In the genomic region with DNA sequence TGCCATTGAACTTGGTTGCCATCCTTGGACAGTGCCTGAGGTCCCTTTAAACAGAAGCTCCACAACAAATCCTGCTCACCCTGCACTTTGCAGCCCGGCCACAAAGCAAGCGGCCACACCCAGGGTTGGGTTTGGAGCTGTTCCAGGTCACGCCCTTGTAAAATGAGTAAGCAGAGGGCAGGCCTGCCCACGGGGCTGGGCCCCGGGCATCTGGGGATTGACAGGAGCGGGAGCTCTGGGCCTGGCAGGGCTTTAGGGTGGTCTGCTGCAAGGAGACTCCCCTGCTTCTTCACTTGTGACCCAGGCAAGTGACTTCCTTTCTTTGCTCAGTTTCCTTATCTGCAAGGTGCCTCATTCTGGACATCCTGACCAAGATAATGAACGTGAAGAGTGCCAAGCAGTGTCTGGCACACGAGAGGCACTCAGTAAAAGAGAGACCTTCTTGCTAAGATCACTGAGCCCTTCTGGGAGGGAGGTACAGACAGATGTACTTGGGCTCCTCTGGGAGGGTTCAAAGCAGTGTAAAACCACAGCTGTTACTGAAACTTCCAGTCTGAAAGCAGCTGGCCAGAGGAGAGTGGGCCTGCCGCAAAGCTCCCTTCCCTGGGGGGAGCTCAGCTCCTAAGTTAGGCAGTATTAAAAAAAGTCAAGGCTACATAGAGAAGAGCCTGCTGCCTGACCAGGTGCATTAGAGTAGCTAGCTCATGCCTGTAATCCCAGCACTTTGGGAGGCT, we compare ENCODE assay signal across 8 cellular contexts. TPM values are rescaled to one million over a fixed set of nuclear protein-coding genes. Genes with fewer than 3 reads are reported as not detected.
DNase-seq lines count a peak whose midpoint lies in the region; ATAC-seq and TF ChIP-seq lines count a peak whose summit lies in the region.

No MANE protein-coding gene starts in this region.

- H3K9me3 Mint-ChIP-seq in activated T-cell treated with anti-CD3 and anti-CD28 coated beads, Interleukin-2, amount 50 U/mL, for 24 hours = no peaks in the 10 kb centered on the region

- H3K27ac ChIP-seq in gastrocnemius medialis = peak overlapping the region; percentile 31 to 73 (median 48)

- H3K4me3 ChIP-seq in foreskin fibroblast (ENCODE audit: low read depth in 1 of 2, low read length in 2 of 2) = peak overlapping the region in 1 of 2 donors; percentile 32
- peak overlapping the region in 1 of 4 donors; percentile 28 for H3K4me3 ChIP-seq in gastrocnemius medialis

- no peaks in the 10 kb centered on the region for H3K27me3 Mint-ChIP-seq in activated T-cell treated with anti-CD3 and anti-CD28 coated beads, Interleukin-2, amount 50 U/mL, for 24 hours

- DNase-seq in AML-193 (lab: John Stamatoyannopoulos, UW) = peak; percentile 77 to 79
- peak; percentile 66 for DNase-seq in GM19238 (ENCODE audit: insufficient read length, low spot score)
- peak; percentile 16 to 97 (median 91) for DNase-seq in HUDEP-2 (lab: John Stamatoyannopoulos, UW; ENCODE audit: unreplicated experiment in 76 of 76)
- DNase-seq in OCI-M1 (lab: John Stamatoyannopoulos, UW) = peak; percentile 93
- DNase-seq in activated T-cell treated with anti-CD3 and anti-CD28 coated beads, Interleukin-2, amount 50 U/mL, for 24 hours = peak; percentile 84
- DNase-seq in foreskin fibroblast = peak; percentile 84 to 96
- peak; percentile 71 to 90 for DNase-seq in gastrocnemius medialis
- no peak for DNase-seq in cerebellum (ENCODE audit: low spot score)

- no peaks in the 10 kb centered on the region for H3K9me3 ChIP-seq in gastrocnemius medialis

- peaks cover 23 to 25% of the 10 kb centered on the region in 2 donors for H3K4me1 ChIP-seq in gastrocnemius medialis

- intact Hi-C loops in gastrocnemius medialis (cut with DNase I; ENCODE audit: low total_unique reads) = no loop called here

- peak overlapping the region; percentile 87 for H3K27ac Mint-ChIP-seq in activated T-cell treated with anti-CD3 and anti-CD28 coated beads, Interleukin-2, amount 50 U/mL, for 24 hours

- H3K36me3 Mint-ChIP-seq in activated T-cell treated with anti-CD3 and anti-CD28 coated beads, Interleukin-2, amount 50 U/mL, for 24 hours (ENCODE audit: low read depth) = peaks cover 51% of the 10 kb centered on the region

- peak overlapping the region; percentile 89 for H3K4me3 Mint-ChIP-seq in activated T-cell treated with anti-CD3 and anti-CD28 coated beads, Interleukin-2, amount 50 U/mL, for 24 hours

- H3K4me1 Mint-ChIP-seq in activated T-cell treated with anti-CD3 and anti-CD28 coated beads, Interleukin-2, amount 50 U/mL, for 24 hours (ENCODE audit: low read depth) = peaks cover 80% of the 10 kb centered on the region

- TF ChIP-seq CTCF in foreskin fibroblast (IDR thresholded peaks at IDR 0.05; ENCODE audit: low read depth, low read length) (no peak), gastrocnemius medialis (IDR thresholded peaks at IDR 0.05 in 4 of 5, conservative IDR thresholded peaks at IDR 0.05 in 1 of 5) (no peak)

- peaks cover 0 to 7% (median 5%) of the 10 kb centered on the region in 3 donors for H3K27me3 ChIP-seq in gastrocnemius medialis

- no peak for TF ChIP-seq POLR2A in gastrocnemius medialis (IDR thresholded peaks at IDR 0.05)

- H3K36me3 ChIP-seq in gastrocnemius medialis = no peaks in the 10 kb centered on the region

- ATAC-seq in gastrocnemius medialis = peak; percentile 81 to 83

- in situ Hi-C loops in gastrocnemius medialis (cut with MboI; ENCODE audit: low sequenced_read_pairs in 4 of 4) = no loop called here

RNA-seq across cellular contexts. Expression of a gene that starts 2.6 kb away (rescaled TPM):
- under 1 TPM in 1 of 4 donors, not detected in 3; 0.40 TPM for total RNA-seq in gastrocnemius medialis
- 3.1 TPM for total RNA-seq in cerebellum

RNA-seq across cellular contexts. Expression of a gene that starts 30.9 kb away (rescaled TPM):
- total RNA-seq in gastrocnemius medialis (100 to 1,000 TPM in 1 of 4 donors, 10 to 100 TPM in 3; 67.9 to 124 (median 83.0) TPM), cerebellum (33.6 TPM)

RNA-seq across cellular contexts. Expression of a gene that starts 44.4 kb away (rescaled TPM):
- total RNA-seq in gastrocnemius medialis = 100 to 1,000 TPM in 2 of 4 donors, 10 to 100 TPM in 2; 55.5 to 129 (median 93.2) TPM
- total RNA-seq in cerebellum = 16.2 TPM
